23 cellular contexts compared by ENCODE assay signal in the genomic region with DNA sequence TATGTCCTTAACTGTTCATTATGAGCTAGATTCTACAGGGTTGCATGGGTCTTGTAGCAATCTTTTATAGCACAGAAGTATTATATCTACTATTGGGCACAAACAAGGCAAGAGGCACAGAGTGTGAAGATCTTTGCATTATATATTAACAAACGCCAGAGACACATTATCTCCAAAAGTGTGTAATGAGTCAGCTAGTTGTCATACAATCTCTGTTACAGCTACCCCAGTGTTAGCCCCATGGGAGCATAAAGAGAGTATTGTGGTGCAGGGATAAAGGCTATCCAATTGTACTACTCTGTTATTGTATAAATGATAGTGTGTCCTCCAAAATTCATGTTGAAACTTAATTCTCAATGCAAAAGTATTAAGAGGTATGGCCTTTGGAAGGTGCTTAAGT.
DNase-seq lines count a peak whose midpoint lies in the region; ATAC-seq lines count a peak whose summit lies in the region.
"Had no signal": no experiment of that assay in that cellular context is flagged by ENCODE, and none has a peak within 500 bp of the region (broad histone marks: within the 10 kb centered on the region; RNA-seq: fewer than 3 reads in every experiment).

No MANE protein-coding gene starts in this region.

- H3K36me3 ChIP-seq in naive thymus-derived CD4-positive, alpha-beta T cell (ENCODE audit: control insufficient read depth in 2 of 3, insufficient read depth in 3 of 3, low read length in 3 of 3) = no peaks in the 10 kb centered on the region
- H3K36me3 ChIP-seq: SJCRH30 had no signal

- no peaks in the 10 kb centered on the region for H3K36me3 Mint-ChIP-seq in naive thymus-derived CD4-positive, alpha-beta T cell
- H3K36me3 Mint-ChIP-seq: CD8-positive, alpha-beta T cell had no signal

- no peak overlapping the region for H3K27ac Mint-ChIP-seq in naive thymus-derived CD4-positive, alpha-beta T cell
- H3K27ac Mint-ChIP-seq: CD8-positive, alpha-beta T cell had no signal

- DNase-seq in LHCN-M2 (ENCODE audit: low read depth) (peak; percentile 50), NCI-H446 (lab: John Stamatoyannopoulos, UW) (no peak), activated gamma-delta T cell (lab: John Stamatoyannopoulos, UW) (no peak)
- DNase-seq in naive thymus-derived CD4-positive, alpha-beta T cell = no peak
- DNase-seq: AML-193; C1 segment of cervical spinal cord; CD8-positive, alpha-beta T cell; DND-41; IMR-90; MV-4-11; NCI-H1105 treated with DMSO at 0.1 percent for 48 hours; NCI-H2029 treated with DMSO at 0.1 percent for 48 hours; NCI-H2171 treated with DMSO at 0.1 percent for 48 hours; NCI-H446 treated with DMSO at 0.1 percent for 48 hours; NCI-H526 treated with DMSO at 0.1 percent for 48 hours; OCI-M1; SJCRH30; T-helper 1 cell had no signal

- POLR2A ChIA-PET in naive thymus-derived CD4-positive, alpha-beta T cell (lab: Charles Lee) = no interaction called here

- H3K4me3 ChIP-seq in naive thymus-derived CD4-positive, alpha-beta T cell (ENCODE audit: low read length) = no peak overlapping the region
- H3K4me3 ChIP-seq: SJCRH30 had no signal

- no peak overlapping the region for H3K27ac ChIP-seq in naive thymus-derived CD4-positive, alpha-beta T cell (ENCODE audit: low read depth, low read length)
- H3K27ac ChIP-seq: KMS-11, SJCRH30 had no signal

- CTCF ChIA-PET in naive thymus-derived CD4-positive, alpha-beta T cell (lab: Charles Lee) = no interaction called here

- no peak overlapping the region for H3K4me3 Mint-ChIP-seq in naive thymus-derived CD4-positive, alpha-beta T cell
- H3K4me3 Mint-ChIP-seq: CD8-positive, alpha-beta T cell had no signal

- no peaks in the 10 kb centered on the region for H3K4me1 Mint-ChIP-seq in naive thymus-derived CD4-positive, alpha-beta T cell

- no peaks in the 10 kb centered on the region for H3K27me3 Mint-ChIP-seq in naive thymus-derived CD4-positive, alpha-beta T cell

- intact Hi-C loops in naive thymus-derived CD4-positive, alpha-beta T cell (cut with micrococcal nuclease) = no loop called here

- H3K27me3 ChIP-seq in naive thymus-derived CD4-positive, alpha-beta T cell (ENCODE audit: control insufficient read depth in 2 of 2, insufficient read depth in 2 of 2, low read length in 2 of 2) = no peaks in the 10 kb centered on the region
- H3K27me3 ChIP-seq: SJCRH30 had no signal

- peaks cover 0 to 5% (median 0%) of the 10 kb centered on the region in 11 donors for H3K9me3 Mint-ChIP-seq in naive thymus-derived CD4-positive, alpha-beta T cell
- H3K9me3 Mint-ChIP-seq: CD8-positive, alpha-beta T cell had no signal

- no peaks in the 10 kb centered on the region for H3K4me1 ChIP-seq in naive thymus-derived CD4-positive, alpha-beta T cell (ENCODE audit: control insufficient read depth in 2 of 2, insufficient read depth in 2 of 2, low read length in 2 of 2)

- ATAC-seq in GM18511 (IDR thresholded peaks at IDR 0.05; ENCODE audit: unreplicated experiment) (peak; percentile 67), GM19452 (IDR thresholded peaks at IDR 0.05; ENCODE audit: unreplicated experiment) (peak; percentile 70), HG03354 (IDR thresholded peaks at IDR 0.05; ENCODE audit: poor library complexity, severe bottlenecking, unreplicated experiment) (peak; percentile 78), GM21526 (IDR thresholded peaks at IDR 0.05; ENCODE audit: low FRiP score, unreplicated experiment) (no peak)
- no peak for ATAC-seq in naive thymus-derived CD4-positive, alpha-beta T cell
- ATAC-seq: CD8-positive, alpha-beta T cell had no signal

- no peaks in the 10 kb centered on the region for H3K9me3 ChIP-seq in naive thymus-derived CD4-positive, alpha-beta T cell (ENCODE audit: control insufficient read depth in 2 of 3, low read length in 3 of 3)
- H3K9me3 ChIP-seq: SJCRH30 had no signal

Comparison
In these comparisons a context has a peak if more than half of its experiments do, and no peak if none do; other contexts are left out.
1. ATAC-seq: peak in GM18511 (single experiment), GM19452 (single experiment) and HG03354 (single experiment); none in GM21526 (single experiment) and naive thymus-derived CD4-positive, alpha-beta T cell (single experiment).